In the genomic region with DNA sequence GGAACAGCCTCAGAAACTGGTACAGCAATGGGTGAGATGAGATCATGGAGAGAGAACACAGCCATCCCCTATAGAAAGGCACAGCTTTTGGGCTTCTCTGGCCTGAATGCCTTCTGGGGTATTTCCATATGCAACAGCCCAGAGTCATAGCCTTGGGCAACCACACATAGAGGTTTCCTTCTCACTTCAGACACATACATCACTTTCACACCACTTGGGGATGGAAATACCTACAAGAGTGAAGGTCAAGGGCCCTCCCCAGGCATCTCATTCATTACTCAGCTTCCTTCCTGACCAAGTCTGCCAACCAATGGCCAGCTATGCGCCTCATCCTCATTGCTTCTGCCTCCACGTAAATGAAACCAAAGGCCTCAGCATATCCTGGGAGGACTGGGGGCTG, we compare ENCODE assay signal across 15 cellular contexts. TPM values are rescaled to one million over a fixed set of nuclear protein-coding genes. Genes with fewer than 3 reads are reported as not detected.
A peak's percentile ranks its signal among the peaks of the same experiment; 100 is the strongest.
DNase-seq lines count a peak whose midpoint lies in the region; ATAC-seq and TF ChIP-seq lines count a peak whose summit lies in the region.
"Had no signal": no experiment of that assay in that cellular context is flagged by ENCODE, and none has a peak within 500 bp of the region (broad histone marks: within the 10 kb centered on the region; RNA-seq: fewer than 3 reads in every experiment).

No MANE protein-coding gene starts in this region.

- no peaks in the 10 kb centered on the region for H3K36me3 Mint-ChIP-seq in activated T-cell treated with anti-CD3 and anti-CD28 coated beads, Interleukin-2, amount 50 U/mL, for 24 hours (ENCODE audit: low read depth)
- H3K36me3 Mint-ChIP-seq in stimulated activated naive CD8-positive, alpha-beta T cell treated with anti-CD3 and anti-CD28 coated beads, Interleukin-15, Interleukin-2, amounts not matched to agents 100 ng/mL and 50 ng/mL, for 24 hours (ENCODE audit: low read depth) = no peaks in the 10 kb centered on the region

- H3K4me3 Mint-ChIP-seq in activated T-cell treated with anti-CD3 and anti-CD28 coated beads, Interleukin-2, amount 50 U/mL, for 24 hours = no peak overlapping the region
- no peak overlapping the region for H3K4me3 Mint-ChIP-seq in stimulated activated naive CD8-positive, alpha-beta T cell treated with anti-CD3 and anti-CD28 coated beads, Interleukin-15, Interleukin-2, amounts not matched to agents 100 ng/mL and 50 ng/mL, for 24 hours
- H3K4me3 Mint-ChIP-seq: central memory CD8-positive, alpha-beta T cell; nephron had no signal

- DNase-seq in activated T-cell treated with anti-CD3 and anti-CD28 coated beads, Interleukin-2, amount 50 U/mL, for 48 hours = peak; percentile 17
- DNase-seq in activated T-cell treated with anti-CD3 and anti-CD28 coated beads, Interleukin-2, amount 50 U/mL, for 24 hours = no peak
- no peak for DNase-seq in posterior cingulate gyrus
- no peak for DNase-seq in SW480 (ENCODE audit: low spot score)
- DNase-seq in heart right ventricle = no peak
- DNase-seq: MV-4-11, Right ventricle myocardium superior had no signal

- no peaks in the 10 kb centered on the region for H3K9me3 ChIP-seq in heart right ventricle
- H3K9me3 ChIP-seq: esophagus muscularis mucosa had no signal

- H3K9me3 Mint-ChIP-seq in activated T-cell treated with anti-CD3 and anti-CD28 coated beads, Interleukin-2, amount 50 U/mL, for 24 hours = no peaks in the 10 kb centered on the region
- no peaks in the 10 kb centered on the region for H3K9me3 Mint-ChIP-seq in stimulated activated naive CD8-positive, alpha-beta T cell treated with anti-CD3 and anti-CD28 coated beads, Interleukin-15, Interleukin-2, amounts not matched to agents 100 ng/mL and 50 ng/mL, for 24 hours
- H3K9me3 Mint-ChIP-seq: activated T-helper 2 cell treated with anti-CD3 and anti-CD28 coated beads, Interferon-gamma antibody, Interleukin-2, Interleukin-4, amounts not matched to agents 10 μg/mL and 5 μg/mL and 100 μg/mL, durations not matched to agents 14 hours and 24 hours and 36 hours; central memory CD8-positive, alpha-beta T cell; nephron had no signal

- TF ChIP-seq CTCF in heart right ventricle (IDR thresholded peaks at IDR 0.05) = no peak

- intact Hi-C loops in posterior cingulate gyrus (cut with DNase I) (no loop called here), heart right ventricle (cut with DNase I) (no loop called here)

- no peaks in the 10 kb centered on the region for H3K27me3 Mint-ChIP-seq in activated T-cell treated with anti-CD3 and anti-CD28 coated beads, Interleukin-2, amount 50 U/mL, for 24 hours
- no peaks in the 10 kb centered on the region for H3K27me3 Mint-ChIP-seq in stimulated activated naive CD8-positive, alpha-beta T cell treated with anti-CD3 and anti-CD28 coated beads, Interleukin-15, Interleukin-2, amounts not matched to agents 100 ng/mL and 50 ng/mL, for 24 hours

- no peaks in the 10 kb centered on the region for H3K27me3 ChIP-seq in heart right ventricle
- H3K27me3 ChIP-seq: esophagus muscularis mucosa had no signal

- peaks cover 9% of the 10 kb centered on the region for H3K4me1 Mint-ChIP-seq in activated T-cell treated with anti-CD3 and anti-CD28 coated beads, Interleukin-2, amount 50 U/mL, for 24 hours (ENCODE audit: low read depth)
- H3K4me1 Mint-ChIP-seq in stimulated activated naive CD8-positive, alpha-beta T cell treated with anti-CD3 and anti-CD28 coated beads, Interleukin-15, Interleukin-2, amounts not matched to agents 100 ng/mL and 50 ng/mL, for 24 hours (ENCODE audit: low read depth) = peaks cover 22% of the 10 kb centered on the region
- H3K4me1 Mint-ChIP-seq: central memory CD8-positive, alpha-beta T cell; nephron had no signal

- H3K4me3 ChIP-seq in heart right ventricle = no peak overlapping the region
- H3K4me3 ChIP-seq: esophagus muscularis mucosa had no signal

- ATAC-seq in GM21737 (IDR thresholded peaks at IDR 0.05; ENCODE audit: unreplicated experiment) = peak; percentile 52
- ATAC-seq in HG03354 (IDR thresholded peaks at IDR 0.05; ENCODE audit: poor library complexity, severe bottlenecking, unreplicated experiment) = peak; percentile 75
- ATAC-seq in heart right ventricle = no peak

- H3K27ac Mint-ChIP-seq in activated T-cell treated with anti-CD3 and anti-CD28 coated beads, Interleukin-2, amount 50 U/mL, for 24 hours = no peak overlapping the region
- peak overlapping the region; percentile 65 for H3K27ac Mint-ChIP-seq in stimulated activated naive CD8-positive, alpha-beta T cell treated with anti-CD3 and anti-CD28 coated beads, Interleukin-15, Interleukin-2, amounts not matched to agents 100 ng/mL and 50 ng/mL, for 24 hours
- H3K27ac Mint-ChIP-seq: activated T-helper 2 cell treated with anti-CD3 and anti-CD28 coated beads, Interferon-gamma antibody, Interleukin-2, Interleukin-4, amounts not matched to agents 10 μg/mL and 5 μg/mL and 100 μg/mL, durations not matched to agents 14 hours and 24 hours and 36 hours; nephron had no signal

- H3K4me1 ChIP-seq in heart right ventricle = no peaks in the 10 kb centered on the region
- H3K4me1 ChIP-seq: esophagus muscularis mucosa had no signal

- no peak overlapping the region for H3K27ac ChIP-seq in heart right ventricle
- H3K27ac ChIP-seq: esophagus muscularis mucosa, HL-60 had no signal

- no peaks in the 10 kb centered on the region for H3K36me3 ChIP-seq in heart right ventricle
- H3K36me3 ChIP-seq: esophagus muscularis mucosa had no signal

- 67 to 73% methylated on average over 2 of the region's 2 CpGs for WGBS in heart right ventricle, 2 donors

RNA-seq across cellular contexts. Expression of gene OLFML1, which starts 17.7 kb away (rescaled TPM):
- 1 to 10 TPM; 2.4 to 8.3 (median 5.5) TPM for total RNA-seq in heart right ventricle
- polyA plus RNA-seq in heart right ventricle = 1 to 10 TPM; 2.2 to 4.4 TPM
- total RNA-seq: activated T-helper 2 cell treated with anti-CD3 and anti-CD28 coated beads, Interferon-gamma antibody, Interleukin-2, Interleukin-4, amounts not matched to agents 10 μg/mL and 5 μg/mL and 100 μg/mL, durations not matched to agents 14 hours and 24 hours and 36 hours had no signal

RNA-seq across cellular contexts. Expression of gene PPFIBP2, which starts 46.1 kb away (rescaled TPM):
- 10 to 100 TPM; 14.4 to 40.7 (median 21.4) TPM for total RNA-seq in heart right ventricle
- polyA plus RNA-seq in heart right ventricle = 10 to 100 TPM in 1 of 2 donors, 1 to 10 TPM in 1; 6.4 to 21.7 TPM

Comparison
In these comparisons a context has a peak if more than half of its experiments do, and no peak if none do; other contexts are left out.
1. DNase-seq: peak in activated T-cell treated with anti-CD3 and anti-CD28 coated beads, Interleukin-2, amount 50 U/mL, for 48 hours (2 of 2); none in activated T-cell treated with anti-CD3 and anti-CD28 coated beads, Interleukin-2, amount 50 U/mL, for 24 hours (single experiment), posterior cingulate gyrus (0 of 10), SW480 (single experiment) and heart right ventricle (0 of 2).
2. ATAC-seq: peak in GM21737 (single experiment) and HG03354 (single experiment); none in heart right ventricle (0 of 8).